21 cellular contexts compared by ENCODE assay signal in the genomic region with DNA sequence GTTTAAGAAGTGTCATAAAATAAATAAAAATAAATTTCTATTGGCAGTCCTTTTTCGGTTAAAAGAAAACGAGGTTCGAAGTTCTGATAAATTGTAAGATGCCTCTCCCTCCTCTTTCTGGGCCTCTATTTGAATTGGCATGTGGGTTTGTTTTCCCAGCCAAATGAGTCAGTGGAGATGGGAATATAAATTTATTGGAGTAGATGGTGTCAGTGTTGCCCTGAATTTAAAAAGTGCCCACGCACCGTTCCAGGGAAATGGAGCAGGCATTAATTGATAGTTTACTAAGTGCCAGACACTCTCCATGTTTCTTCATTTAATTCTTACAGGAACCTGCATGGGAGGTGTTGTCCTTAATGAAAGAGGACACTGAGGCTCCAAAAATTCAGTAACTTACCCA.
DNase-seq lines count a peak whose midpoint lies in the region; ATAC-seq, FAIRE-seq and TF ChIP-seq lines count a peak whose summit lies in the region.
"Had no signal": no experiment of that assay in that cellular context is flagged by ENCODE, and none has a peak within 500 bp of the region (broad histone marks: within the 10 kb centered on the region; RNA-seq: fewer than 3 reads in every experiment).

No MANE protein-coding gene starts in this region.

- TF ChIP-seq CTCF in astrocyte (IDR thresholded peaks at IDR 0.05; ENCODE audit: insufficient read depth, low read depth, low read length) (no peak), GM13976 (IDR thresholded peaks at IDR 0.05; ENCODE audit: borderline replicate concordance, control extremely low read depth, extremely low read depth, insufficient read depth, missing control alignments) (no peak)

- peaks cover 17% of the 10 kb centered on the region for H3K4me1 Mint-ChIP-seq in astrocyte (ENCODE audit: low read depth, unreplicated experiment)
- H3K4me1 Mint-ChIP-seq: B cell had no signal

- no peak overlapping the region for H3K27ac ChIP-seq in astrocyte (ENCODE audit: low read depth, low read length)
- H3K27ac ChIP-seq: 22Rv1, brain microvascular endothelial cell, epithelial cell of prostate had no signal

- H3K27me3 ChIP-seq in astrocyte (ENCODE audit: insufficient read depth, low read length), result peaks cover 2% of the 10 kb centered on the region
- H3K27me3 ChIP-seq in skeletal muscle satellite cell (ENCODE audit: control insufficient read depth, insufficient read depth, low read length), result peaks cover 8% of the 10 kb centered on the region
- H3K27me3 ChIP-seq: gastroesophageal sphincter, uterus had no signal

- no peak overlapping the region for H3K4me3 Mint-ChIP-seq in astrocyte (ENCODE audit: unreplicated experiment)
- H3K4me3 Mint-ChIP-seq: activated naive CD8-positive, alpha-beta T cell; B cell had no signal

- FAIRE-seq in astrocyte (lab: Jason Lieb, UNC), result no peak

- H3K27me3 Mint-ChIP-seq in astrocyte (ENCODE audit: low read depth, unreplicated experiment), result no peaks in the 10 kb centered on the region

- no peaks in the 10 kb centered on the region for H3K79me2 ChIP-seq in astrocyte (ENCODE audit: insufficient read depth, low read length)

- H3K4me1 ChIP-seq in astrocyte (ENCODE audit: insufficient read depth, low read length) (peaks cover 6% of the 10 kb centered on the region), skeletal muscle satellite cell (ENCODE audit: control insufficient read depth, insufficient read depth, low read length) (peaks cover 34% of the 10 kb centered on the region)
- H3K4me1 ChIP-seq: uterus had no signal

- H3K36me3 ChIP-seq in astrocyte (ENCODE audit: insufficient read depth, low read length) (no peaks in the 10 kb centered on the region), skeletal muscle satellite cell (ENCODE audit: insufficient read depth, low read length) (no peaks in the 10 kb centered on the region)
- H3K36me3 ChIP-seq: brain microvascular endothelial cell, gastroesophageal sphincter, uterus had no signal

- H3K4me3 ChIP-seq in astrocyte (ENCODE audit: insufficient read depth, low read depth, low read length), result no peak overlapping the region
- H3K4me3 ChIP-seq in skeletal muscle satellite cell (ENCODE audit: low read length), result no peak overlapping the region
- H3K4me3 ChIP-seq: uterus had no signal

- no peak for ATAC-seq in GM18909 (IDR thresholded peaks at IDR 0.05; ENCODE audit: poor library complexity, unreplicated experiment)

- intact Hi-C loops in head of caudate nucleus (cut with DNase I), result no loop called here

- peaks cover 46% of the 10 kb centered on the region for H3K36me3 Mint-ChIP-seq in astrocyte (ENCODE audit: low read depth, unreplicated experiment)
- H3K36me3 Mint-ChIP-seq: activated naive CD8-positive, alpha-beta T cell had no signal

- no peak overlapping the region for H3K27ac Mint-ChIP-seq in astrocyte (ENCODE audit: unreplicated experiment)
- H3K27ac Mint-ChIP-seq: activated naive CD8-positive, alpha-beta T cell; B cell had no signal

- H3K9ac ChIP-seq in astrocyte (ENCODE audit: low read length) (no peak overlapping the region), skeletal muscle satellite cell (ENCODE audit: low read depth, low read length) (no peak overlapping the region)

- H3K9me3 ChIP-seq in astrocyte (ENCODE audit: insufficient read depth, low read depth, low read length) (no peaks in the 10 kb centered on the region), skeletal muscle satellite cell (replicated peaks; ENCODE audit: low read length) (no peaks in the 10 kb centered on the region)
- H3K9me3 ChIP-seq: gastroesophageal sphincter, uterus had no signal

- DNase-seq in DMS 273 (lab: John Stamatoyannopoulos, UW; ENCODE audit: unreplicated experiment) (peak; percentile 31), DMS 273 treated with DMSO at 0.1 percent for 48 hours (lab: John Stamatoyannopoulos, UW) (no peak), astrocyte (ENCODE audit: low read depth) (peak; percentile 41), head of caudate nucleus (peak in 22 of 42 donors; percentile 12 to 79 (median 43)), GM13976 (ENCODE audit: low spot score) (no peak), HuH-7.5 (ENCODE audit: low spot score) (no peak)
- DNase-seq: activated CD4-positive, alpha-beta T cell treated with anti-CD3 and anti-CD28 coated beads for 4 hours; brain microvascular endothelial cell; EL; NCI-H2107; SIG-M5; stimulated activated CD4-positive, alpha-beta T cell treated with anti-CD3 and anti-CD28 coated beads, Interleukin-12 subunit alpha, Interleukin-12 subunit beta, amount 100 ng/mL, for 4 hours; T-helper 1 cell had no signal

- H3K9me3 Mint-ChIP-seq in astrocyte (ENCODE audit: unreplicated experiment), result no peaks in the 10 kb centered on the region

- H2AFZ ChIP-seq in astrocyte (ENCODE audit: low read depth, low read length), result no peak overlapping the region

- peaks cover 10% of the 10 kb centered on the region for H4K20me1 ChIP-seq in astrocyte (ENCODE audit: insufficient read depth, low read length)

- no peak overlapping the region for H3K4me2 ChIP-seq in astrocyte (ENCODE audit: low read length)
- peak overlapping the region; percentile 25 for H3K4me2 ChIP-seq in skeletal muscle satellite cell (ENCODE audit: low read length)

- in situ Hi-C loops in GM13976 (cut with MboI; ENCODE audit: low sequenced_read_pairs, unreplicated experiment), result no loop called here

Comparison
In these comparisons a context has a peak if more than half of its experiments do, and no peak if none do; other contexts are left out.
1. DNase-seq: peak in DMS 273 (single experiment), astrocyte (single experiment) and head of caudate nucleus (22 of 42); none in DMS 273 treated with DMSO at 0.1 percent for 48 hours (single experiment), GM13976 (single experiment) and HuH-7.5 (single experiment).